Comparison of ENCODE assay signal across 8 cellular contexts in genomic region chr9:70258692-70259511, GRCh38. TPM values are rescaled to one million over a fixed set of nuclear protein-coding genes. Genes with fewer than 3 reads are reported as not detected.
DNase-seq lines count a peak whose midpoint lies in the region; ATAC-seq, FAIRE-seq and TF ChIP-seq lines count a peak whose summit lies in the region.

SMC5 (plus strand) TSS chr9:70258978; CDS start chr9:70259079, 101 bp downstream.

- peaks cover 39 to 57% (median 45%) of the 10 kb centered on the region in 4 donors for H3K4me1 Mint-ChIP-seq in CD4-positive, CD25-positive, alpha-beta regulatory T cell

- H3K27me3 Mint-ChIP-seq in CD4-positive, CD25-positive, alpha-beta regulatory T cell: no peaks in the 10 kb centered on the region

- CTCF ChIA-PET in HepG2 (lab: Yijun Ruan, JAX; ENCODE audit: low intra/inter-chr PET ratio, low total read pairs): no interaction called here

- peak; percentile 42 for FAIRE-seq in HepG2 (lab: Jason Lieb, UNC)

- peak within 1 kb of the TSS; percentile 92 for H3K27ac ChIP-seq in CD4-positive, CD25-positive, alpha-beta regulatory T cell (ENCODE audit: insufficient read depth, low read length, poor library complexity, severe bottlenecking)
- peak within 1 kb of the TSS; percentile 96 for H3K27ac ChIP-seq in HepG2 (ENCODE audit: extremely low read length, insufficient read depth, low read length)

- ATAC-seq in CD4-positive, CD25-positive, alpha-beta regulatory T cell (ENCODE audit: low read depth in 2 of 2): peak; percentile 89 to 90
- ATAC-seq in GM19452 (IDR thresholded peaks at IDR 0.05; ENCODE audit: unreplicated experiment) (peak; percentile 80), HG03575 (IDR thresholded peaks at IDR 0.05; ENCODE audit: extremely low read depth, insufficient number of reproducible peaks, low FRiP score, unreplicated experiment) (peak; percentile 57), HepG2 (peak; percentile 91)

- peaks cover 4% of the 10 kb centered on the region for H3K36me3 Mint-ChIP-seq in CD4-positive, CD25-positive, alpha-beta regulatory T cell

- H3K9me3 ChIP-seq in CD4-positive, CD25-positive, alpha-beta regulatory T cell (ENCODE audit: control insufficient read depth in 2 of 2, low read length in 2 of 2): no peaks in the 10 kb centered on the region
- H3K9me3 ChIP-seq in HepG2 (ENCODE audit: low read length): no peaks in the 10 kb centered on the region

- no peaks in the 10 kb centered on the region for H3K36me3 ChIP-seq in CD4-positive, CD25-positive, alpha-beta regulatory T cell (ENCODE audit: control insufficient read depth, insufficient read depth, low read length)
- peaks cover 0 to 6% of the 10 kb centered on the region in 2 experiments; a peak in 2 of 5 replicates for H3K36me3 ChIP-seq in HepG2 (replicated peaks in 1 of 2; ENCODE audit: control insufficient read depth in 1 of 2, insufficient read depth in 2 of 2, low read length in 2 of 2)

- H3K4me1 ChIP-seq in CD4-positive, CD25-positive, alpha-beta regulatory T cell (ENCODE audit: control insufficient read depth, insufficient read depth, low read length, poor library complexity, severe bottlenecking): peaks cover 55% of the 10 kb centered on the region
- peaks cover 63% of the 10 kb centered on the region for H3K4me1 ChIP-seq in HepG2 (ENCODE audit: insufficient read depth, low read length)

- peak; percentile 81 to 94 (median 92) for DNase-seq in CD4-positive, CD25-positive, alpha-beta regulatory T cell
- peak; percentile 90 for DNase-seq in NCI-H82 (lab: John Stamatoyannopoulos, UW)
- DNase-seq in activated CD4-positive, alpha-beta T cell treated with anti-CD3 and anti-CD28 coated beads, Interleukin-2, amount 50 U/mL, for 48 hours: peak; percentile 85 to 89
- DNase-seq in dermis blood vessel endothelial cell: peak; percentile 96
- peak; percentile 80 for DNase-seq in HepG2 (ENCODE audit: low spot score)
- DNase-seq in stimulated activated CD4-positive, alpha-beta T cell treated with anti-CD3 and anti-CD28 coated beads, Interleukin-2, amount 100 ng/mL, for 48 hours: peak; percentile 85 to 88

- H2AFZ ChIP-seq in HepG2 (ENCODE audit: low read length): no peak within 1 kb of the TSS

- peaks cover 26% of the 10 kb centered on the region; the same call in 1 of the 2 replicates for H4K20me1 ChIP-seq in HepG2 (ENCODE audit: insufficient read depth, low read length)

- peak within 1 kb of the TSS; percentile 95 to 100 (median 96) for H3K27ac Mint-ChIP-seq in CD4-positive, CD25-positive, alpha-beta regulatory T cell

- TF ChIP-seq EP300 in HepG2 (IDR thresholded peaks at IDR 0.05; ENCODE audit: low read depth in 2 of 2, low read length in 2 of 2): 0 out of 4 replicates have a peak, but pooled peaks of 1 of the 2 experiments have one; percentile 10
- TF ChIP-seq EP300 in HepG2 (CRISPR knock-in tag; IDR thresholded peaks at IDR 0.05; ENCODE audit: borderline replicate concordance): no peak

- peak within 1 kb of the TSS; percentile 95 for H3K4me3 ChIP-seq in CD4-positive, CD25-positive, alpha-beta regulatory T cell (ENCODE audit: low read depth, low read length)
- H3K4me3 ChIP-seq in HepG2 (replicated peaks in 1 of 3; ENCODE audit: insufficient read depth in 1 of 3, low read depth in 2 of 3, low read length in 3 of 3): peak within 1 kb of the TSS; percentile 84 to 99 (median 95)

- TF ChIP-seq POLR2A in HepG2 (IDR thresholded peaks at IDR 0.05; ENCODE audit: insufficient read depth in 1 of 2, low read depth in 2 of 2, low read length in 2 of 2): peak; percentile 93 to 94

- under 1% methylated on average over 47 of the region's 75 CpGs for WGBS in HepG2 (ENCODE audit: low lambda C conversion rate)

- POLR2A ChIA-PET in HepG2 (lab: Yijun Ruan, JAX): interaction anchor here (1.1 kb wide), 1 partner anchor 156 kb away, joined by 5 read pairs; the partner anchor contains the start of gene KLF9

- TF ChIP-seq CTCF in HepG2 (CRISPR knock-in tag; IDR thresholded peaks at IDR 0.05): no peak

- peak within 1 kb of the TSS; percentile 88 to 95 (median 92) for H3K4me3 Mint-ChIP-seq in CD4-positive, CD25-positive, alpha-beta regulatory T cell

- H3K9ac ChIP-seq in HepG2 (ENCODE audit: insufficient read depth, low read depth, low read length): peak within 1 kb of the TSS; percentile 98

- in situ Hi-C loops in HepG2 (cut with HindIII; ENCODE audit: extremely low pct_ligation_motif_present, low pct_unique_long_range_greater_than_20kb): no loop called here

- peak; percentile 60 for TF ChIP-seq RAD21 in HepG2 (CRISPR knock-in tag; IDR thresholded peaks at IDR 0.05)

- TSS peak; percentile 66 for BruUV-seq in HepG2 (replicated peaks; lab: Mats Ljungman, UMichigan)

- H3K4me2 ChIP-seq in HepG2 (ENCODE audit: low read depth, low read length): peak within 1 kb of the TSS; percentile 75

- H3K79me2 ChIP-seq in HepG2 (ENCODE audit: insufficient read depth, low read length): peaks cover 64% of the 10 kb centered on the region

- no peaks in the 10 kb centered on the region for H3K9me3 Mint-ChIP-seq in CD4-positive, CD25-positive, alpha-beta regulatory T cell

- intact Hi-C loops in HepG2 (cut with micrococcal nuclease; ENCODE audit: unreplicated experiment): loop anchor here (5.0 kb wide), 2 partner anchors 137 to 153 kb away; partner anchors contain the start of gene KLF9

- H3K27me3 ChIP-seq in CD4-positive, CD25-positive, alpha-beta regulatory T cell (ENCODE audit: control insufficient read depth, insufficient read depth, low read length): no peaks in the 10 kb centered on the region
- H3K27me3 ChIP-seq in HepG2 (ENCODE audit: control insufficient read depth in 1 of 2, insufficient read depth in 2 of 2, low read length in 2 of 2): no peaks in the 10 kb centered on the region; a peak in 2 of 5 replicates

TF ChIP-seq in HepG2, 621 proteins besides CTCF, POLR2A, EP300 and RAD21 (continues in another document):
- peak; percentile 93; the same call in 1 of the 2 replicates for TF ChIP-seq TFDP1 (CRISPR knock-in tag; IDR thresholded peaks at IDR 0.05; ENCODE audit: borderline replicate concordance)
- no peak for TF ChIP-seq ZBTB26 (CRISPR knock-in tag; IDR thresholded peaks at IDR 0.05; ENCODE audit: borderline replicate concordance)
- TF ChIP-seq MIER3 (CRISPR knock-in tag; IDR thresholded peaks at IDR 0.05; ENCODE audit: borderline replicate concordance): peak; percentile 56; the same call in 1 of the 2 replicates
- no peak for TF ChIP-seq ZKSCAN5 (CRISPR knock-in tag; IDR thresholded peaks at IDR 0.05)
- TF ChIP-seq KDM5B (CRISPR knock-in tag; IDR thresholded peaks at IDR 0.05; ENCODE audit: borderline replicate concordance): peak; percentile 77
- TF ChIP-seq PLRG1 (conservative IDR thresholded peaks at IDR 0.05): no peak
- no peak for TF ChIP-seq MIXL1 (CRISPR knock-in tag; IDR thresholded peaks at IDR 0.05)
- no peak for TF ChIP-seq TP53 (CRISPR knock-in tag; conservative IDR thresholded peaks at IDR 0.05)

RNA-seq across cellular contexts. Expression of gene SMC5, which starts in this region (rescaled TPM):
- total RNA-seq in CD4-positive, CD25-positive, alpha-beta regulatory T cell: 37.1 TPM
- 10 to 100 TPM; 12.5 to 17.9 (median 16.0) TPM for polyA plus RNA-seq in CD4-positive, CD25-positive, alpha-beta regulatory T cell
- 20.4 and 24.4 TPM in 2 replicates for total RNA-seq in dermis blood vessel endothelial cell
- total RNA-seq in HepG2 (2016; rRNA removed; fragmentation: Illumina TruSeq; extraction: Trizol): 26.7 and 29.4 TPM in 2 replicates
- total RNA-seq in HepG2 (2016; cell fraction: cytosol; rRNA removed; fragmentation: Illumina TruSeq; extraction: Trizol; ENCODE audit: low read depth): 3.0 and 7.2 TPM in 2 replicates
- total RNA-seq in HepG2 (2016; cell fraction: insoluble cytoplasmic fraction; rRNA removed; fragmentation: Illumina TruSeq; extraction: Trizol): 23.0 and 30.7 TPM in 2 replicates
- 5.1 and 5.8 TPM in 2 replicates for total RNA-seq in HepG2 (2016; cell fraction: membrane; rRNA removed; fragmentation: Illumina TruSeq; extraction: Trizol)
- total RNA-seq in HepG2 (2016; cell fraction: nucleus; rRNA removed; fragmentation: Illumina TruSeq; extraction: Trizol): 32.5 and 53.1 TPM in 2 replicates
- 7.2 TPM in 2 replicates for polyA plus RNA-seq in HepG2 (2011; rRNA removed)
- 3.5 and 20.3 TPM in 2 replicates for polyA plus RNA-seq in HepG2 (2011; cell fraction: cytosol; rRNA removed)
- 5.7 and 30.0 TPM in 2 replicates for polyA plus RNA-seq in HepG2 (2011; cell fraction: nucleus; rRNA removed)
- polyA plus RNA-seq in HepG2 (2012): 9.5 and 13.0 TPM in 2 replicates
- polyA plus RNA-seq in HepG2 (2016; cell fraction: cytosol; fragmentation: Illumina TruSeq; extraction: Trizol; ENCODE audit: low read depth): 0.41 and 0.53 TPM in 2 replicates
- polyA plus RNA-seq in HepG2 (2016; cell fraction: insoluble cytoplasmic fraction; fragmentation: Illumina TruSeq; extraction: Trizol; ENCODE audit: low read depth): 20.4 and 21.3 TPM in 2 replicates
- polyA plus RNA-seq in HepG2 (2016; cell fraction: membrane; fragmentation: Illumina TruSeq; extraction: Trizol; ENCODE audit: low read depth): 1.4 and 1.8 TPM in 2 replicates
- polyA plus RNA-seq in HepG2 (2016; cell fraction: nucleus; fragmentation: Illumina TruSeq; extraction: Trizol; ENCODE audit: insufficient read depth, low read depth): 32.7 and 38.2 TPM in 2 replicates
- polyA minus RNA-seq in HepG2 (2011; rRNA and poly(A)+ RNA removed; ENCODE audit: low replicate concordance): 2.9 and 5.1 TPM in 2 replicates
- polyA minus RNA-seq in HepG2 (2011; cell fraction: cytosol; rRNA and poly(A)+ RNA removed): 8.5 and 9.0 TPM in 2 replicates
- polyA minus RNA-seq in HepG2 (2011; cell fraction: nucleus; rRNA and poly(A)+ RNA removed): 50.0 and 64.8 TPM in 2 replicates

Comparison
In these comparisons a context has a peak if more than half of its experiments do, and no peak if none do; other contexts are left out.
1. Peak in every context shown above with its lines: DNase-seq, ATAC-seq, H3K4me3 ChIP-seq and H3K27ac ChIP-seq.